Comparison of ENCODE assay signal across 8 cellular contexts in genomic region chr19:45370410-45371204, GRCh38. TPM values are rescaled to one million over a fixed set of nuclear protein-coding genes. Genes with fewer than 3 reads are reported as not detected.
A peak's percentile ranks its signal among the peaks of the same experiment; 100 is the strongest.
DNase-seq lines count a peak whose midpoint lies in the region; ATAC-seq, FAIRE-seq and TF ChIP-seq lines count a peak whose summit lies in the region.

TSS of gene ERCC2 (minus strand) at chr19:45370573. CDS start at chr19:45370540, 33 bp downstream.

- ATAC-seq in HG02852 (IDR thresholded peaks at IDR 0.05; ENCODE audit: unreplicated experiment) (peak; percentile 96), left cardiac atrium (peak; percentile 99 to 100)

- intact Hi-C loops in T-helper 1 cell treated with Interleukin-12 subunit alpha and Interleukin-12 subunit beta and Interleukin-4 antibody, amounts not matched to agents 30 ng/mL and 1 ng/mL, for 36 hours (cut with micrococcal nuclease) = loop anchor here (1.0 kb wide), 7 partner anchors 32 to 416 kb away; partner anchors contain the start of genes ERCC1 and POLR1G
- intact Hi-C loops in left cardiac atrium (cut with DNase I) = no loop called here
- intact Hi-C loops in posterior vena cava (cut with DNase I) = no loop called here

- peak; percentile 59; the same call in 1 of the 2 replicates for TF ChIP-seq POLR2A in GM12892 (IDR thresholded peaks at IDR 0.05; ENCODE audit: low read depth, low read length)

- peak; percentile 95 for FAIRE-seq in GM12892 (lab: Jason Lieb, UNC)

- DNase-seq in GM12892 (ENCODE audit: insufficient read length) (peak; percentile 100), NCI-H146 treated with DMSO at 0.1 percent for 48 hours (lab: John Stamatoyannopoulos, UW; ENCODE audit: unreplicated experiment) (peak; percentile 98), amniotic stem cell (lab: John Stamatoyannopoulos, UW) (peak; percentile 98), left cardiac atrium (peak; percentile 99), posterior vena cava (ENCODE audit: low spot score) (peak; percentile 100), ureter (ENCODE audit: low spot score) (peak; percentile 100)

RNA-seq across cellular contexts. Expression of gene ERCC2, which starts in this region (rescaled TPM):
- 12.0 TPM for polyA plus RNA-seq in GM12892 (2012; ENCODE audit: missing spikeins)
- 22.0 and 23.4 TPM in 2 replicates for total RNA-seq in T-helper 1 cell treated with Interleukin-12 subunit alpha and Interleukin-12 subunit beta and Interleukin-4 antibody, amounts not matched to agents 30 ng/mL and 1 ng/mL, for 36 hours
- total RNA-seq in left cardiac atrium (10 to 100 TPM; 12.7 to 13.0 TPM), posterior vena cava (10 to 100 TPM; 13.6 to 14.1 TPM), ureter (26.1 TPM)

Comparison
In these comparisons a context has a peak if more than half of its experiments do, and no peak if none do; other contexts are left out.
1. Peak in every context shown above with its lines: DNase-seq and ATAC-seq.